ENCODE assay signal across 1 cellular context in genomic region chr3:15685927-15686326, GRCh38.
TF ChIP-seq lines count a peak whose summit lies in the region.

No MANE protein-coding gene starts in this region.

TF ChIP-seq in SK-N-SH, 30 proteins besides CTCF, POLR2A, EP300 and RAD21 (continued from another document):
- TF ChIP-seq PBX3 (IDR thresholded peaks at IDR 0.05) (peak; percentile 60), TCF12 (IDR thresholded peaks at IDR 0.05) (peak; percentile 71), EZH2phosphoT487 (IDR thresholded peaks at IDR 0.05; ENCODE audit: borderline replicate concordance, low read depth) (no peak), NFIC (IDR thresholded peaks at IDR 0.05; ENCODE audit: borderline replicate concordance) (0 out of 2 replicates have a peak, but pooled peaks have one; percentile 22), RFX5 (IDR thresholded peaks at IDR 0.05; ENCODE audit: low read length) (no peak), GATA2 (CRISPR knock-in tag; IDR thresholded peaks at IDR 0.05) (peak; percentile 100), FOSL2 (IDR thresholded peaks at IDR 0.05; ENCODE audit: borderline replicate concordance, low read depth) (peak; percentile 34; the same call in 1 of the 2 replicates), POLR2AphosphoS5 (IDR thresholded peaks at IDR 0.05; ENCODE audit: low read depth, low read length) (peak; percentile 53; the same call in 1 of the 2 replicates), USF2 (IDR thresholded peaks at IDR 0.05; ENCODE audit: borderline replicate concordance, low read depth, low read length) (no peak)
- TF ChIP-seq, protein P1, sequence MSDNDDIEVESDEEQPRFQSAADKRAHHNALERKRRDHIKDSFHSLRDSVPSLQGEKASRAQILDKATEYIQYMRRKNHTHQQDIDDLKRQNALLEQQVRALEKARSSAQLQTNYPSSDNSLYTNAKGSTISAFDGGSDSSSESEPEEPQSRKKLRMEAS (IDR thresholded peaks at IDR 0.05; ENCODE audit: low read depth) = no peak
